In genomic region chr2:61018319-61018750, GRCh38 we compare ENCODE assay signal across 8 cellular contexts. TPM values are rescaled to one million over a fixed set of nuclear protein-coding genes. Genes with fewer than 3 reads are reported as not detected.
DNase-seq lines count a peak whose midpoint lies in the region; ATAC-seq and TF ChIP-seq lines count a peak whose summit lies in the region.

No MANE protein-coding gene starts in this region.

- peaks cover 18 to 60% (median 42%) of the 10 kb centered on the region in 4 donors for H3K4me1 Mint-ChIP-seq in CD4-positive, alpha-beta memory T cell
- H3K4me1 Mint-ChIP-seq in activated T-helper 1 cell treated with anti-CD3 and anti-CD28 coated beads, Interleukin-12 subunit alpha, Interleukin-12 subunit beta, Interleukin-2, Interleukin-4 antibody, amounts not matched to agents 30 ng/mL and 10 ng/mL and 1 ng/mL, durations not matched to agents 14 hours and 24 hours and 36 hours (ENCODE audit: low read depth): peaks cover 30% of the 10 kb centered on the region

- no peak for TF ChIP-seq EP300 in suprapubic skin (IDR thresholded peaks at IDR 0.05)

- 2% methylated on average over 7 of the region's 7 CpGs for WGBS in suprapubic skin

- CTCF ChIA-PET in CD4-positive, alpha-beta memory T cell (lab: Charles Lee; ENCODE audit: partially characterized antibody): interaction anchor here (1.4 kb wide), 1 partner anchor 262 kb away, joined by 5 read pairs; the partner anchor contains the start of gene PAPOLG
- CTCF ChIA-PET in HEK293 (lab: Yijun Ruan, JAX): no interaction called here

- TF ChIP-seq CTCF in HEK293 (tag by site-specific recombination; IDR thresholded peaks at IDR 0.05) (no peak), suprapubic skin (IDR thresholded peaks at IDR 0.05) (no peak)

- no peaks in the 10 kb centered on the region for H3K9me3 ChIP-seq in CD4-positive, alpha-beta memory T cell (ENCODE audit: control insufficient read depth in 1 of 2, low read length in 2 of 2)
- H3K9me3 ChIP-seq in HEK293 (ENCODE audit: control insufficient read depth, insufficient read depth, low read depth, low read length) (no peaks in the 10 kb centered on the region), iPS-18c (ENCODE audit: control insufficient read depth, insufficient read depth, low read length) (no peaks in the 10 kb centered on the region), suprapubic skin (peaks cover 3% of the 10 kb centered on the region)

- peak overlapping the region; percentile 91 to 99 for H3K4me3 ChIP-seq in CD4-positive, alpha-beta memory T cell (ENCODE audit: low read length in 2 of 2)
- H3K4me3 ChIP-seq in HEK293 (ENCODE audit: low read depth, low read length) (peak overlapping the region; percentile 84), iPS-18c (ENCODE audit: insufficient read depth, low read depth, low read length) (peak overlapping the region; percentile 78), suprapubic skin (peak overlapping the region; percentile 96)

- peaks cover 17 to 34% of the 10 kb centered on the region in 2 donors for H3K36me3 Mint-ChIP-seq in CD4-positive, alpha-beta memory T cell
- H3K36me3 Mint-ChIP-seq in activated T-helper 1 cell treated with anti-CD3 and anti-CD28 coated beads, Interleukin-12 subunit alpha, Interleukin-12 subunit beta, Interleukin-2, Interleukin-4 antibody, amounts not matched to agents 30 ng/mL and 10 ng/mL and 1 ng/mL, durations not matched to agents 14 hours and 24 hours and 36 hours (ENCODE audit: low read depth): peaks cover 15% of the 10 kb centered on the region

- H3K27me3 Mint-ChIP-seq in CD4-positive, alpha-beta memory T cell: no peaks in the 10 kb centered on the region
- no peaks in the 10 kb centered on the region for H3K27me3 Mint-ChIP-seq in activated T-helper 1 cell treated with anti-CD3 and anti-CD28 coated beads, Interleukin-12 subunit alpha, Interleukin-12 subunit beta, Interleukin-2, Interleukin-4 antibody, amounts not matched to agents 30 ng/mL and 10 ng/mL and 1 ng/mL, durations not matched to agents 14 hours and 24 hours and 36 hours (ENCODE audit: insufficient read depth)

- H3K36me3 ChIP-seq in CD4-positive, alpha-beta memory T cell (ENCODE audit: insufficient read depth, low read length): no peaks in the 10 kb centered on the region
- H3K36me3 ChIP-seq in HEK293 (ENCODE audit: control insufficient read depth in 2 of 2, insufficient read depth in 1 of 2, low read length in 2 of 2) (peaks cover 6 to 14% of the 10 kb centered on the region in 2 experiments), suprapubic skin (peaks cover 11% of the 10 kb centered on the region)

- peak overlapping the region; percentile 80 for H3K27ac ChIP-seq in CD4-positive, alpha-beta memory T cell (ENCODE audit: low read depth, low read length)
- peak overlapping the region; percentile 82 for H3K27ac ChIP-seq in HEK293 (ENCODE audit: extremely low read depth, low read depth, low read length)
- H3K27ac ChIP-seq in suprapubic skin: peak overlapping the region; percentile 91

- no peaks in the 10 kb centered on the region for H3K27me3 ChIP-seq in CD4-positive, alpha-beta memory T cell (ENCODE audit: insufficient read depth, low read length)
- H3K27me3 ChIP-seq in suprapubic skin: no peaks in the 10 kb centered on the region

- TF ChIP-seq POLR2A in suprapubic skin (IDR thresholded peaks at IDR 0.05): no peak

- H3K9me3 Mint-ChIP-seq in CD4-positive, alpha-beta memory T cell: no peaks in the 10 kb centered on the region
- H3K9me3 Mint-ChIP-seq in activated T-helper 1 cell treated with anti-CD3 and anti-CD28 coated beads, Interleukin-12 subunit alpha, Interleukin-12 subunit beta, Interleukin-2, Interleukin-4 antibody, amounts not matched to agents 30 ng/mL and 10 ng/mL and 1 ng/mL, durations not matched to agents 14 hours and 24 hours and 36 hours: no peaks in the 10 kb centered on the region

- intact Hi-C loops in CD4-positive, alpha-beta memory T cell (cut with micrococcal nuclease): loop anchor here (10.0 kb wide), 1 partner anchor 126 kb away; no protein-coding TSS in a partner anchor
- intact Hi-C loops in activated T-helper 1 cell treated with anti-CD3 and anti-CD28 coated beads, Interleukin-12 subunit alpha, Interleukin-12 subunit beta, Interleukin-2, Interleukin-4 antibody, amounts not matched to agents 30 ng/mL and 10 ng/mL and 1 ng/mL, durations not matched to agents 14 hours and 24 hours and 36 hours (cut with micrococcal nuclease): loop anchor here (1.0 to 5.0 kb wide), 4 partner anchors 199 to 1184 kb away; partner anchors contain the start of gene FAM161A

- DNase-seq in CD4-positive, alpha-beta memory T cell: no peak
- DNase-seq in activated T-helper 1 cell treated with anti-CD3 and anti-CD28 coated beads, Interleukin-12 subunit alpha, Interleukin-12 subunit beta, Interleukin-2, Interleukin-4 antibody, amounts not matched to agents 30 ng/mL and 10 ng/mL and 1 ng/mL, durations not matched to agents 14 hours and 24 hours and 36 hours (ENCODE audit: low spot score): no peak
- DNase-seq in suprapubic skin (ENCODE audit: low spot score in 2 of 2) (no peak), NCI-H187 (lab: John Stamatoyannopoulos, UW) (no peak), 8988T (no peak)

- peak overlapping the region; percentile 92 to 98 (median 97) for H3K27ac Mint-ChIP-seq in CD4-positive, alpha-beta memory T cell
- peak overlapping the region; percentile 96 for H3K27ac Mint-ChIP-seq in activated T-helper 1 cell treated with anti-CD3 and anti-CD28 coated beads, Interleukin-12 subunit alpha, Interleukin-12 subunit beta, Interleukin-2, Interleukin-4 antibody, amounts not matched to agents 30 ng/mL and 10 ng/mL and 1 ng/mL, durations not matched to agents 14 hours and 24 hours and 36 hours

- POLR2A ChIA-PET in CD4-positive, alpha-beta memory T cell (lab: Charles Lee; ENCODE audit: partially characterized antibody): interaction anchor here (0.9 to 2.6 kb wide), 11 partner anchors 15 to 452 kb away, joined by 3 to 32 read pairs (median 6); partner anchors contain the start of genes PAPOLG, REL, SANBR and USP34
- POLR2A ChIA-PET in HEK293 (lab: Yijun Ruan, JAX): interaction anchor here (1.7 kb wide), 1 partner anchor 262 kb away, joined by 12 read pairs; the partner anchor contains the start of gene PAPOLG

- ATAC-seq in HG03460 (IDR thresholded peaks at IDR 0.05; ENCODE audit: unreplicated experiment): no peak

- H3K4me3 Mint-ChIP-seq in CD4-positive, alpha-beta memory T cell: peak overlapping the region; percentile 98 to 100 (median 99)
- peak overlapping the region; percentile 97 for H3K4me3 Mint-ChIP-seq in activated T-helper 1 cell treated with anti-CD3 and anti-CD28 coated beads, Interleukin-12 subunit alpha, Interleukin-12 subunit beta, Interleukin-2, Interleukin-4 antibody, amounts not matched to agents 30 ng/mL and 10 ng/mL and 1 ng/mL, durations not matched to agents 14 hours and 24 hours and 36 hours

- peaks cover 25% of the 10 kb centered on the region for H3K4me1 ChIP-seq in CD4-positive, alpha-beta memory T cell (ENCODE audit: insufficient read depth, low read length)
- H3K4me1 ChIP-seq in HEK293 (ENCODE audit: control insufficient read depth, insufficient read depth, low read length): peaks cover 5% of the 10 kb centered on the region
- H3K4me1 ChIP-seq in suprapubic skin: peaks cover 52% of the 10 kb centered on the region

TF ChIP-seq in HEK293, 187 proteins besides CTCF, POLR2A, EP300 and RAD21 (continues in another document):
- TF ChIP-seq ZNF600 (tag by site-specific recombination; IDR thresholded peaks at IDR 0.05): peak; percentile 80

RNA-seq across cellular contexts. Expression of gene PUS10, which starts 0.3 kb away (rescaled TPM):
- 1 to 10 TPM; 7.0 to 8.0 TPM for total RNA-seq in CD4-positive, alpha-beta memory T cell
- 1 to 10 TPM; 3.4 to 4.1 TPM for polyA plus RNA-seq in CD4-positive, alpha-beta memory T cell
- 5.9 and 7.6 TPM in 2 replicates for total RNA-seq in activated T-helper 1 cell treated with anti-CD3 and anti-CD28 coated beads, Interleukin-12 subunit alpha, Interleukin-12 subunit beta, Interleukin-2, Interleukin-4 antibody, amounts not matched to agents 30 ng/mL and 10 ng/mL and 1 ng/mL, durations not matched to agents 14 hours and 24 hours and 36 hours
- 10 to 100 TPM in 1 of 4 donors, 1 to 10 TPM in 3; 3.3 to 14.0 (median 6.6) TPM for total RNA-seq in suprapubic skin

RNA-seq across cellular contexts. Expression of gene PEX13, which starts 0.8 kb away (rescaled TPM):
- 10 to 100 TPM; 25.8 to 26.6 TPM for total RNA-seq in CD4-positive, alpha-beta memory T cell
- 10 to 100 TPM; 10.7 to 16.1 TPM for polyA plus RNA-seq in CD4-positive, alpha-beta memory T cell
- 15.9 and 20.0 TPM in 2 replicates for total RNA-seq in activated T-helper 1 cell treated with anti-CD3 and anti-CD28 coated beads, Interleukin-12 subunit alpha, Interleukin-12 subunit beta, Interleukin-2, Interleukin-4 antibody, amounts not matched to agents 30 ng/mL and 10 ng/mL and 1 ng/mL, durations not matched to agents 14 hours and 24 hours and 36 hours
- 10 to 100 TPM; 29.5 to 39.2 (median 34.8) TPM for total RNA-seq in suprapubic skin

RNA-seq across cellular contexts. Expression of gene SANBR, which starts 47.3 kb away (rescaled TPM):
- 1 to 10 TPM; 5.4 to 6.0 TPM for total RNA-seq in CD4-positive, alpha-beta memory T cell
- 1 to 10 TPM; 1.0 to 2.4 TPM for polyA plus RNA-seq in CD4-positive, alpha-beta memory T cell
- total RNA-seq in activated T-helper 1 cell treated with anti-CD3 and anti-CD28 coated beads, Interleukin-12 subunit alpha, Interleukin-12 subunit beta, Interleukin-2, Interleukin-4 antibody, amounts not matched to agents 30 ng/mL and 10 ng/mL and 1 ng/mL, durations not matched to agents 14 hours and 24 hours and 36 hours: 2.0 and 2.2 TPM in 2 replicates
- total RNA-seq in suprapubic skin: 1 to 10 TPM; 2.7 to 7.9 (median 4.0) TPM
